8 cellular contexts compared by ENCODE assay signal in genomic region chr19:16714702-16715294, GRCh38. TPM values are rescaled to one million over a fixed set of nuclear protein-coding genes. Genes with fewer than 3 reads are reported as not detected.
DNase-seq lines count a peak whose midpoint lies in the region; ATAC-seq and TF ChIP-seq lines count a peak whose summit lies in the region.

No MANE protein-coding gene starts in this region.

- peak overlapping the region; percentile 63 for H3K27ac Mint-ChIP-seq in stimulated activated naive B cell treated with anti-CD40 and anti-IgM and Interleukin-4, amounts not matched to agents 10 μg/mL and 1 μg/mL and 100 μg/mL, for 72 hours

- peak overlapping the region in 5 of 59 donors; percentile 1 to 19 (median 4) for H3K4me3 ChIP-seq in dorsolateral prefrontal cortex

- peak; percentile 63 to 94 (median 87) for TF ChIP-seq CTCF in dorsolateral prefrontal cortex (IDR thresholded peaks at IDR 0.05 in 54 of 56, conservative IDR thresholded peaks at IDR 0.05 in 2 of 56; ENCODE audit: low read depth in 1 of 56, partially characterized antibody in 56 of 56)

- H3K27ac ChIP-seq in dorsolateral prefrontal cortex = no peak overlapping the region

- DNase-seq in activated CD4-positive, CD25-positive, alpha-beta regulatory T cell treated with anti-CD3 and anti-CD28 coated beads, Interleukin-2, amount 50 U/mL, for 72 hours = peak; percentile 61
- no peak for DNase-seq in activated CD4-positive, CD25-positive, alpha-beta regulatory T cell (lab: John Stamatoyannopoulos, UW)
- DNase-seq in NCI-H2107 (lab: John Stamatoyannopoulos, UW) = peak; percentile 63
- peak; percentile 2 to 38 for DNase-seq in activated CD4-positive, alpha-beta T cell treated with anti-CD3 and anti-CD28 coated beads for 24 hours (ENCODE audit: low read depth in 2 of 2)
- DNase-seq in dorsolateral prefrontal cortex = peak; percentile 16 to 80 (median 64)
- DNase-seq in medulla oblongata (ENCODE audit: extremely low spot score) = peak; percentile 60
- peak; percentile 37 for DNase-seq in stimulated activated naive B cell treated with anti-CD40 and anti-IgM and Interleukin-4, amounts not matched to agents 10 μg/mL and 1 μg/mL and 100 μg/mL, for 72 hours

- H3K27me3 Mint-ChIP-seq in stimulated activated naive B cell treated with anti-CD40 and anti-IgM and Interleukin-4, amounts not matched to agents 10 μg/mL and 1 μg/mL and 100 μg/mL, for 72 hours = no peaks in the 10 kb centered on the region

- intact Hi-C loops in dorsolateral prefrontal cortex (cut with DNase I) = loop anchor here (2.0 to 10.0 kb wide), 2 partner anchors 338 to 340 kb away; no protein-coding TSS in a partner anchor

- H3K36me3 Mint-ChIP-seq in stimulated activated naive B cell treated with anti-CD40 and anti-IgM and Interleukin-4, amounts not matched to agents 10 μg/mL and 1 μg/mL and 100 μg/mL, for 72 hours = no peaks in the 10 kb centered on the region

- no peaks in the 10 kb centered on the region for H3K9me3 Mint-ChIP-seq in stimulated activated naive B cell treated with anti-CD40 and anti-IgM and Interleukin-4, amounts not matched to agents 10 μg/mL and 1 μg/mL and 100 μg/mL, for 72 hours

- H3K4me3 Mint-ChIP-seq in stimulated activated naive B cell treated with anti-CD40 and anti-IgM and Interleukin-4, amounts not matched to agents 10 μg/mL and 1 μg/mL and 100 μg/mL, for 72 hours = peak overlapping the region; percentile 2 to 52

- peaks cover 16 to 40% of the 10 kb centered on the region in 2 donors for H3K4me1 Mint-ChIP-seq in stimulated activated naive B cell treated with anti-CD40 and anti-IgM and Interleukin-4, amounts not matched to agents 10 μg/mL and 1 μg/mL and 100 μg/mL, for 72 hours

- no peaks in the 10 kb centered on the region for H3K27me3 ChIP-seq in dorsolateral prefrontal cortex

- peak; percentile 17 to 20 for ATAC-seq in stimulated activated naive B cell treated with anti-CD40 and anti-IgM and Interleukin-4, amounts not matched to agents 10 μg/mL and 1 μg/mL and 100 μg/mL, for 72 hours (replicated peaks)
- ATAC-seq in GM19023 (IDR thresholded peaks at IDR 0.05; ENCODE audit: unreplicated experiment) = no peak

RNA-seq across cellular contexts. Expression of gene NWD1, which starts 4.8 kb away (rescaled TPM):
- 10 to 100 TPM in 81 of 120 experiments, 1 to 10 TPM in 39; 2.1 to 44.5 (median 11.8) TPM for total RNA-seq in dorsolateral prefrontal cortex

RNA-seq across cellular contexts. Expression of gene TMEM38A, which starts 53.9 kb away (rescaled TPM):
- total RNA-seq in dorsolateral prefrontal cortex = 10 to 100 TPM; 15.4 to 51.2 (median 34.7) TPM

RNA-seq across cellular contexts. Expression of gene SMIM7, which starts 54.9 kb away (rescaled TPM):
- total RNA-seq in dorsolateral prefrontal cortex = 10 to 100 TPM; 55.9 to 95.0 (median 72.6) TPM

Comparison
In these comparisons a context has a peak if more than half of its experiments do, and no peak if none do; other contexts are left out.
1. DNase-seq: peak in activated CD4-positive, CD25-positive, alpha-beta regulatory T cell treated with anti-CD3 and anti-CD28 coated beads, Interleukin-2, amount 50 U/mL, for 72 hours (single experiment), NCI-H2107 (single experiment), activated CD4-positive, alpha-beta T cell treated with anti-CD3 and anti-CD28 coated beads for 24 hours (2 of 2), dorsolateral prefrontal cortex (10 of 10), medulla oblongata (single experiment) and stimulated activated naive B cell treated with anti-CD40 and anti-IgM and Interleukin-4, amounts not matched to agents 10 μg/mL and 1 μg/mL and 100 μg/mL, for 72 hours (single experiment); none in activated CD4-positive, CD25-positive, alpha-beta regulatory T cell (0 of 4).